8 cellular contexts compared by ENCODE assay signal in the genomic region with DNA sequence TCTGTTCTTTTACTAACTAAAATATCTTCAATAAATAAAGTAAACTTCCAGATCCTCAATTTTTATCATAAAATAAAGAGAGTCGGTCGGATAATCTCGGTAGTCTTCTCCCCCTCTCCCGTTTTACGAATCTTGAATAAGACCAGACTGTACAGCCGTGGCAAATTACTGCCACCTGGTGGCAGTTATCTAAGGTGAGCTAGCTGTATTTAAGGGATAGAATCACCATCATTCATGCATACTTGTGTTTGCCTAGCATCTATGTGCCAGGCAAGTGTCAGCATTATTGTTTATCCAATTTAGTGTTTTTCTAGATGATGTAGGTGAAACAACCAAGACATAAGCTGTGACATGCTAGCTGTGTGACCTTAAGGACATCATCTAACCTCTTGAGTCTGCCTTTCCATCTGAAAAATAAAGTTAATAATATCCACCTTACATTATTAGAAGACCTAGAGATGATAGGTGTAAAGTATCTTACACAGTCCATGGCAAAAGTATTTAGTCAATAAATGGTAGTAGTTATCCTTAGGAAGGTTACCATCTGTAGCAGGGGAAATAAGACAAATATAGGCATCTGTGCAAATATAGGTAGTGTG. TPM values are rescaled to one million over a fixed set of nuclear protein-coding genes. Genes with fewer than 3 reads are reported as not detected.
DNase-seq lines count a peak whose midpoint lies in the region; ATAC-seq lines count a peak whose summit lies in the region.

No MANE protein-coding gene starts in this region.

- peak; percentile 28 for DNase-seq in DMS 273 treated with DMSO at 0.1 percent for 48 hours (lab: John Stamatoyannopoulos, UW)
- DNase-seq in LoVo (ENCODE audit: low spot score), result peak; percentile 81
- peak; percentile 86 for DNase-seq in RPMI8226
- peak; percentile 68 for DNase-seq in activated naive CD4-positive, alpha-beta T cell treated with anti-CD3 and anti-CD28 coated beads for 36 hours
- peak; percentile 75 for DNase-seq in glomerular visceral epithelial cell (ENCODE audit: extremely low spot score)
- DNase-seq in pulmonary artery endothelial cell (ENCODE audit: low read depth, low spot score), result peak; percentile 45

- CTCF ChIA-PET in activated naive CD4-positive, alpha-beta T cell treated with anti-CD3 and anti-CD28 coated beads for 36 hours (lab: Charles Lee), result interaction anchor here (0.5 to 2.7 kb wide), 11 partner anchors 9 to 640 kb away, joined by 3 to 21 read pairs (median 3); no protein-coding TSS in a partner anchor

- ATAC-seq in GM21529 (IDR thresholded peaks at IDR 0.05; ENCODE audit: unreplicated experiment) (peak; percentile 85), HG02571 (IDR thresholded peaks at IDR 0.05; ENCODE audit: unreplicated experiment) (no peak)

- H3K27ac Mint-ChIP-seq in activated naive CD4-positive, alpha-beta T cell treated with anti-CD3 and anti-CD28 coated beads for 36 hours, result no peak overlapping the region

- H3K36me3 Mint-ChIP-seq in activated naive CD4-positive, alpha-beta T cell treated with anti-CD3 and anti-CD28 coated beads for 36 hours (ENCODE audit: low read depth), result peaks cover 3% of the 10 kb centered on the region

- intact Hi-C loops in activated naive CD4-positive, alpha-beta T cell treated with anti-CD3 and anti-CD28 coated beads for 36 hours (cut with micrococcal nuclease), result loop anchor here (2.0 to 10.0 kb wide), 3 partner anchors 68 to 1792 kb away; partner anchors contain the start of gene SHC4

- H3K4me1 Mint-ChIP-seq in activated naive CD4-positive, alpha-beta T cell treated with anti-CD3 and anti-CD28 coated beads for 36 hours (ENCODE audit: low read depth), result peaks cover 2% of the 10 kb centered on the region

- no peaks in the 10 kb centered on the region for H3K27me3 Mint-ChIP-seq in activated naive CD4-positive, alpha-beta T cell treated with anti-CD3 and anti-CD28 coated beads for 36 hours (ENCODE audit: low read depth)

- H3K9me3 Mint-ChIP-seq in activated naive CD4-positive, alpha-beta T cell treated with anti-CD3 and anti-CD28 coated beads for 36 hours, result no peaks in the 10 kb centered on the region

- H3K4me3 Mint-ChIP-seq in activated naive CD4-positive, alpha-beta T cell treated with anti-CD3 and anti-CD28 coated beads for 36 hours, result no peak overlapping the region

RNA-seq across cellular contexts. Expression of gene DUT, which starts 21.3 kb away (rescaled TPM):
- 100 to 1,000 TPM; 605 to 628 TPM for total RNA-seq in activated naive CD4-positive, alpha-beta T cell treated with anti-CD3 and anti-CD28 coated beads for 36 hours
- total RNA-seq in pulmonary artery endothelial cell, result 57.0 and 72.8 TPM in 2 replicates

Comparison
In these comparisons a context has a peak if more than half of its experiments do, and no peak if none do; other contexts are left out.
1. DNase-seq: peak in every context shown above with its lines; median percentile 86 in RPMI8226; 81 in LoVo; 75 in glomerular visceral epithelial cell; 68 in activated naive CD4-positive, alpha-beta T cell treated with anti-CD3 and anti-CD28 coated beads for 36 hours; 45 in pulmonary artery endothelial cell; 28 in DMS 273 treated with DMSO at 0.1 percent for 48 hours.